In genomic region chr4:53123171-53123570, GRCh38 we compare ENCODE assay signal across 27 cellular contexts.
"Had no signal": no experiment of that assay in that cellular context is flagged by ENCODE, and none has a peak within 500 bp of the region (broad histone marks: within the 10 kb centered on the region; RNA-seq: fewer than 3 reads in every experiment).

No MANE protein-coding gene starts in this region.

- H3K4me1 ChIP-seq: Peyer's patch had no signal

- H3K27me3 Mint-ChIP-seq: activated naive CD8-positive, alpha-beta T cell had no signal

- H3K4me3 ChIP-seq: cardiac muscle cell, MG63, Peyer's patch, SJSA1 had no signal

- H3K9me3 Mint-ChIP-seq: activated naive CD4-positive, alpha-beta T cell treated with anti-CD3 and anti-CD28 coated beads for 36 hours; T-helper 1 cell treated with Interleukin-12 subunit alpha and Interleukin-12 subunit beta and Interleukin-4 antibody, amounts not matched to agents 30 μg/mL and 1 μg/mL, for 36 hours; WTC11 had no signal

- H3K27me3 ChIP-seq: brain microvascular endothelial cell, cardiac muscle cell, MG63, Peyer's patch, SJSA1 had no signal

- H3K36me3 Mint-ChIP-seq: WTC11 had no signal

- H3K4me3 Mint-ChIP-seq: activated CD8-positive, alpha-beta T cell treated with anti-CD3 and anti-CD28 coated beads, Interleukin-2, amount 10 ng/mL, durations not matched to agents 7 days and 5 days; activated naive CD4-positive, alpha-beta T cell treated with anti-CD3 and anti-CD28 coated beads for 36 hours; activated naive CD8-positive, alpha-beta T cell; T-helper 1 cell treated with Interleukin-12 subunit alpha and Interleukin-12 subunit beta and Interleukin-4 antibody, amounts not matched to agents 30 μg/mL and 1 μg/mL, for 36 hours; WTC11 had no signal

- H3K36me3 ChIP-seq: brain microvascular endothelial cell, cardiac muscle cell, Peyer's patch, SJSA1 had no signal

- H3K27ac Mint-ChIP-seq: activated CD8-positive, alpha-beta T cell treated with anti-CD3 and anti-CD28 coated beads, Interleukin-2, amount 10 ng/mL, durations not matched to agents 7 days and 5 days; activated naive CD4-positive, alpha-beta T cell treated with anti-CD3 and anti-CD28 coated beads for 36 hours; activated naive CD8-positive, alpha-beta T cell; T-helper 1 cell treated with Interleukin-12 subunit alpha and Interleukin-12 subunit beta and Interleukin-4 antibody, amounts not matched to agents 30 μg/mL and 1 μg/mL, for 36 hours; WTC11 had no signal

- H3K27ac ChIP-seq: brain microvascular endothelial cell, cardiac muscle cell, Peyer's patch, RWPE1, SJSA1 had no signal

- DNase-seq: activated CD4-positive, alpha-beta T cell treated with anti-CD3 and anti-CD28 coated beads for 48 hours; activated CD4-positive, alpha-beta T cell treated with anti-CD3 and anti-CD28 coated beads, Interleukin-2, amount 50 U/mL, for 4 hours; activated CD4-positive, CD25-positive, alpha-beta regulatory T cell treated with anti-CD3 and anti-CD28 coated beads, Interleukin-2, amount 50 U/mL, for 72 hours; activated CD8-positive, alpha-beta memory T cell treated with anti-CD3 and anti-CD28 coated beads, Interleukin-2, amount 50 U/mL, for 48 hours; activated CD8-positive, alpha-beta T cell treated with anti-CD3 and anti-CD28 coated beads, Interleukin-2, amount 10 ng/mL, durations not matched to agents 7 days and 5 days; activated gamma-delta T cell; activated naive CD4-positive, alpha-beta T cell treated with anti-CD3 and anti-CD28 coated beads for 36 hours; activated T-cell treated with anti-CD3 and anti-CD28 coated beads, Interleukin-2, amount 50 U/mL, for 1 hour; brain microvascular endothelial cell; MG63; MV-4-11; NCI-H1105 treated with DMSO at 0.1 percent for 48 hours; NCI-H1436 treated with DMSO at 0.1 percent for 48 hours; NCI-H187; NCI-H2081; NCI-H510A treated with DMSO at 0.1 percent for 48 hours; NCI-H69; Peyer's patch; Right ventricle myocardium superior; SW 1271 had no signal

- H3K9me3 ChIP-seq: MG63, Peyer's patch, SJSA1 had no signal

- ATAC-seq: activated CD8-positive, alpha-beta T cell treated with anti-CD3 and anti-CD28 coated beads, Interleukin-2, amount 10 ng/mL, durations not matched to agents 7 days and 5 days; SK-N-SH treated with all-trans-retinoic acid at 6 μM for 48 hours; WTC11 had no signal
